33 cellular contexts compared by ENCODE assay signal in genomic region chr6:43869091-43869710, GRCh38.
DNase-seq lines count a peak whose midpoint lies in the region; ATAC-seq and TF ChIP-seq lines count a peak whose summit lies in the region.
"Had no signal": no experiment of that assay in that cellular context is flagged by ENCODE, and none has a peak within 500 bp of the region (broad histone marks: within the 10 kb centered on the region; RNA-seq: fewer than 3 reads in every experiment).

No MANE protein-coding gene starts in this region.

- BruUV-seq in A673 (replicated peaks; lab: Mats Ljungman, UMichigan) = no TSS peak
- BruUV-seq in Caco-2 (replicated peaks; lab: Mats Ljungman, UMichigan) = no TSS peak

- H4K91ac ChIP-seq in neuronal stem cell (ENCODE audit: low read depth, low read length, poor library complexity) = no peak overlapping the region

- H3K36me3 ChIP-seq in A673 (ENCODE audit: insufficient read depth, low read length, poor library complexity, severe bottlenecking) = no peaks in the 10 kb centered on the region
- no peaks in the 10 kb centered on the region for H3K36me3 ChIP-seq in Caco-2 (ENCODE audit: control insufficient read depth, insufficient read depth, low read length)
- H3K36me3 ChIP-seq in neuronal stem cell (replicated peaks in 1 of 2; ENCODE audit: control insufficient read depth in 2 of 2, insufficient read depth in 2 of 2, low read length in 2 of 2) = no peaks in the 10 kb centered on the region
- H3K36me3 ChIP-seq: ascending aorta, cardiac muscle cell, Peyer's patch, vagina had no signal

- peak overlapping the region; percentile 38 for H3K18ac ChIP-seq in neuronal stem cell (ENCODE audit: low read length)

- H2BK120ac ChIP-seq in neuronal stem cell (ENCODE audit: low read depth, low read length) = no peak overlapping the region

- intact Hi-C loops in A673 (cut with micrococcal nuclease; ENCODE audit: unreplicated experiment) (no loop called here), Caco-2 (cut with micrococcal nuclease; ENCODE audit: unreplicated experiment) (no loop called here), left cardiac atrium (cut with DNase I) (loop anchor here in 1 of 2 donors (5.0 kb wide), 1 partner anchor 63 kb away; no protein-coding TSS in a partner anchor)

- TF ChIP-seq CTCF in A673 (conservative IDR thresholded peaks at IDR 0.05; ENCODE audit: low read depth, low read length) (no peak), Caco-2 (IDR thresholded peaks at IDR 0.05; ENCODE audit: insufficient read depth in 1 of 2, low read depth in 1 of 2, low read length in 1 of 2, severe bottlenecking in 1 of 2, unreplicated experiment in 1 of 2) (no peak)

- no peaks in the 10 kb centered on the region for H3K79me1 ChIP-seq in neuronal stem cell (ENCODE audit: low read depth, low read length)

- no peak overlapping the region for H3K4me3 Mint-ChIP-seq in Caco-2 (ENCODE audit: unreplicated experiment)
- H3K4me3 Mint-ChIP-seq: naive B cell; stimulated activated naive CD8-positive, alpha-beta T cell treated with anti-CD3 and anti-CD28 coated beads, Interleukin-15, Interleukin-2, amounts not matched to agents 100 ng/mL and 50 ng/mL, for 24 hours; T-cell had no signal

- H3K36me3 Mint-ChIP-seq in Caco-2 (ENCODE audit: insufficient read depth, unreplicated experiment) = no peaks in the 10 kb centered on the region
- H3K36me3 Mint-ChIP-seq: naive B cell, T-cell had no signal

- H3K27me3 ChIP-seq in A673 (replicated peaks; ENCODE audit: insufficient read depth, low read depth, low read length, poor library complexity) = no peaks in the 10 kb centered on the region
- no peaks in the 10 kb centered on the region for H3K27me3 ChIP-seq in Caco-2 (replicated peaks; ENCODE audit: control insufficient read depth, insufficient read depth, low read length)
- H3K27me3 ChIP-seq in neuronal stem cell (ENCODE audit: control insufficient read depth in 3 of 3, insufficient read depth in 3 of 3, low read depth in 1 of 3, low read length in 3 of 3) = peaks cover 0 to 50% (median 0%) of the 10 kb centered on the region in 3 experiments
- H3K27me3 ChIP-seq: ascending aorta, cardiac muscle cell, Peyer's patch, vagina had no signal

- ATAC-seq in left cardiac atrium = peak; percentile 31 to 53
- ATAC-seq: left colon, T-cell had no signal

- no peaks in the 10 kb centered on the region for H3K27me3 Mint-ChIP-seq in Caco-2 (ENCODE audit: insufficient read depth, unreplicated experiment)

- H3K9me3 ChIP-seq in A673 (ENCODE audit: low read depth, low read length, poor library complexity, severe bottlenecking) (no peaks in the 10 kb centered on the region), Caco-2 (no peaks in the 10 kb centered on the region), neuronal stem cell (replicated peaks in 1 of 2; ENCODE audit: control insufficient read depth in 2 of 2, insufficient read depth in 1 of 2, low read depth in 1 of 2, low read length in 2 of 2) (no peaks in the 10 kb centered on the region)
- H3K9me3 ChIP-seq: ascending aorta, Peyer's patch, vagina had no signal

- no peak overlapping the region for H2AFZ ChIP-seq in neuronal stem cell (ENCODE audit: low read length)

- H3K4ac ChIP-seq in neuronal stem cell (ENCODE audit: low read length) = no peak overlapping the region

- H2AK5ac ChIP-seq in neuronal stem cell (ENCODE audit: low read depth, low read length) = peak overlapping the region; percentile 5

- no peaks in the 10 kb centered on the region for H3K9me3 Mint-ChIP-seq in Caco-2 (ENCODE audit: unreplicated experiment)
- H3K9me3 Mint-ChIP-seq: naive B cell; stimulated activated naive CD8-positive, alpha-beta T cell treated with anti-CD3 and anti-CD28 coated beads, Interleukin-15, Interleukin-2, amounts not matched to agents 100 ng/mL and 50 ng/mL, for 24 hours; T-cell had no signal

- H3K4me1 Mint-ChIP-seq in Caco-2 (ENCODE audit: low read depth, unreplicated experiment) = peaks cover 12% of the 10 kb centered on the region
- H3K4me1 Mint-ChIP-seq: naive B cell, T-cell had no signal

- H3K4me1 ChIP-seq in A673 (ENCODE audit: insufficient read depth, low read length, poor library complexity, severe bottlenecking) (peaks cover 61% of the 10 kb centered on the region), Caco-2 (peaks cover 5% of the 10 kb centered on the region), neuronal stem cell (ENCODE audit: control insufficient read depth in 2 of 2, insufficient read depth in 1 of 2, low read depth in 1 of 2, low read length in 2 of 2) (peaks cover 6 to 27% of the 10 kb centered on the region in 2 donors)
- H3K4me1 ChIP-seq: ascending aorta, Peyer's patch, vagina had no signal

- H3K4me2 ChIP-seq in neuronal stem cell (ENCODE audit: insufficient read depth, low read length, poor library complexity, severe bottlenecking) = no peak overlapping the region

- H3K4me3 ChIP-seq in A673 (ENCODE audit: low read depth, low read length, poor library complexity, severe bottlenecking) (no peak overlapping the region), Caco-2 (ENCODE audit: low read depth, low read length) (no peak overlapping the region), neuronal stem cell (ENCODE audit: low read length in 2 of 2) (no peak overlapping the region)
- H3K4me3 ChIP-seq: ascending aorta, cardiac muscle cell, coronary artery, Peyer's patch, smooth muscle cell, vagina had no signal

- no peak overlapping the region for H3K14ac ChIP-seq in neuronal stem cell (ENCODE audit: low read length)

- POLR2A ChIA-PET in A673 (lab: Charles Lee; ENCODE audit: low non-redundant PET) (no interaction called here), Caco-2 (lab: Charles Lee) (no interaction called here)

- WGBS in neuronal stem cell (ENCODE audit: extremely low coverage in 2 of 2, insufficient read length in 2 of 2, insufficient replicate concordance in 1 of 2), 2 donors = no CpG with 5 or more reads among the region's 12 CpGs

- H2BK12ac ChIP-seq in neuronal stem cell (ENCODE audit: low read length) = peak overlapping the region; percentile 26

- peak overlapping the region; percentile 86 for H3K27ac ChIP-seq in A673 (ENCODE audit: low read depth, low read length, poor library complexity, severe bottlenecking)
- no peak overlapping the region for H3K27ac ChIP-seq in neuronal stem cell (replicated peaks; ENCODE audit: low read length)
- H3K27ac ChIP-seq: ascending aorta, C4-2B, coronary artery, Peyer's patch, vagina had no signal

- H3K23ac ChIP-seq in neuronal stem cell (ENCODE audit: low read depth, low read length, poor library complexity) = no peak overlapping the region

- no peak overlapping the region for H2BK5ac ChIP-seq in neuronal stem cell (ENCODE audit: low read length)

- H3K27ac Mint-ChIP-seq in Caco-2 (ENCODE audit: unreplicated experiment) = peak overlapping the region; percentile 23
- H3K27ac Mint-ChIP-seq: naive B cell; stimulated activated naive CD8-positive, alpha-beta T cell treated with anti-CD3 and anti-CD28 coated beads, Interleukin-15, Interleukin-2, amounts not matched to agents 100 ng/mL and 50 ng/mL, for 24 hours; T-cell had no signal

- CTCF ChIA-PET in A673 (lab: Charles Lee) (no interaction called here), Caco-2 (lab: Charles Lee) (no interaction called here)

- DNase-seq in A673 (ENCODE audit: low spot score) (no peak), Caco-2 (no peak), left cardiac atrium (no peak), neuronal stem cell (ENCODE audit: low spot score) (no peak), NCI-H2227 (lab: John Stamatoyannopoulos, UW; ENCODE audit: unreplicated experiment) (no peak), AML-193 (lab: John Stamatoyannopoulos, UW) (no peak), NCI-H2107 treated with DMSO at 0.1 percent for 48 hours (lab: John Stamatoyannopoulos, UW; ENCODE audit: unreplicated experiment) (no peak)
- DNase-seq in activated CD4-positive, alpha-beta T cell treated with anti-CD3 and anti-CD28 coated beads, Interleukin-2, amount 50 U/mL, for 48 hours = no peak
- DNase-seq: activated CD4-positive, CD25-positive, alpha-beta regulatory T cell; activated gamma-delta T cell treated with Interleukin-2 at 50 U/mL for 16 hours; activated T-cell treated with anti-CD3 and anti-CD28 coated beads, Interleukin-2, amount 50 U/mL, for 48 hours; COR-L47; effector memory CD4-positive, alpha-beta T cell; GF-D8; Kasumi-1; left colon; naive B cell; NCI-H1417 treated with DMSO at 0.1 percent for 48 hours; NCI-H2081; NCI-H446; NCI-H774; Peyer's patch; SIG-M5; stimulated activated CD4-positive, alpha-beta T cell treated with anti-CD3 and anti-CD28 coated beads, Interleukin-2, amount 100 ng/mL, for 24 hours; stimulated activated CD8-positive, alpha-beta memory T cell treated with anti-CD3 and anti-CD28 coated beads, Interleukin-4, amount 100 ng/mL, for 48 hours; T-cell had no signal

- no peak overlapping the region for H3K9ac ChIP-seq in neuronal stem cell (ENCODE audit: low read depth, low read length, poor library complexity)

- no peak overlapping the region for H4K8ac ChIP-seq in neuronal stem cell (ENCODE audit: low read depth, low read length)

- peak overlapping the region; percentile 33 for H2BK15ac ChIP-seq in neuronal stem cell (ENCODE audit: low read length)
